ENCODE assay signal across 14 cellular contexts in the genomic region with DNA sequence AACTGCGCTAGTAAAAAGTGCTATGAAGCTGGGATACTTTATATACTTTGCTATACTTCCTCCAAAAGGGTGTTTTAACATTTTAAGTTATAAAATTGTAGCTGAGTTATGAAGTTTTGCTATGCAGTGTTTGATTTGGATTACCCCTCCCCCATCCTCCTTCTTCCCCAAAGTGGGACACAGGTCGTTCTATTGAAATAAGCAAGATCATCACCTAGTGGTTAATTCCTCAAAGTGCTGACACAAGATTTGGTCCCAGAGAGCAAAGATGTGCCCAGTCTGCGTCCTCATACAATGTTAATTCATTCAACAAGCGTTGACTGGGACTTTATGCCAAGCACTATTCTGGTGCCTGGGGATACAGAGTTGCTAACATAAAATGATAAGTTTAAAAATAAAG.
DNase-seq lines count a peak whose midpoint lies in the region; ATAC-seq, FAIRE-seq and TF ChIP-seq lines count a peak whose summit lies in the region.
"Had no signal": no experiment of that assay in that cellular context is flagged by ENCODE, and none has a peak within 500 bp of the region (broad histone marks: within the 10 kb centered on the region; RNA-seq: fewer than 3 reads in every experiment).

No MANE protein-coding gene starts in this region.

- no peak for ATAC-seq in RWPE2 (ENCODE audit: low read depth)
- ATAC-seq in natural killer cell treated with Interleukin-12 subunit alpha and Interleukin-12 subunit beta and Interleukin-15 and Interleukin-18, amount 100 ng/mL, for 72 hours, result no peak
- no peak for ATAC-seq in GM18870 (IDR thresholded peaks at IDR 0.05; ENCODE audit: unreplicated experiment)
- ATAC-seq in activated T-cell treated with anti-CD3 and anti-CD28 coated beads, Interleukin-2, amount 50 U/mL, for 72 hours (replicated peaks in 1 of 2), result no peak

- no peak overlapping the region for H3K4me3 ChIP-seq in RWPE2 (ENCODE audit: severe bottlenecking)

- TF ChIP-seq CTCF in RWPE2 (IDR thresholded peaks at IDR 0.05; ENCODE audit: poor library complexity, severe bottlenecking), result peak; percentile 39

- CTCF ChIA-PET in activated CD4-positive, alpha-beta T cell treated with anti-CD3 and anti-CD28 coated beads, Interleukin-2, amount 10 ng/mL, durations not matched to agents 7 days and 5 days (lab: Charles Lee), result no interaction called here

- no peak for TF ChIP-seq POLR2A in H54 (IDR thresholded peaks at IDR 0.05; ENCODE audit: low read depth, low read length)

- no peaks in the 10 kb centered on the region for H3K36me3 ChIP-seq in RWPE2 (ENCODE audit: low read depth)

- no peaks in the 10 kb centered on the region for H3K9me3 ChIP-seq in RWPE2 (ENCODE audit: severe bottlenecking)

- peak; percentile 83 for FAIRE-seq in H54 (lab: Jason Lieb, UNC)

- peaks cover 10% of the 10 kb centered on the region for H3K27me3 ChIP-seq in RWPE2 (ENCODE audit: insufficient read depth, poor library complexity, severe bottlenecking)

- no peak overlapping the region for H3K27ac Mint-ChIP-seq in activated CD4-positive, alpha-beta T cell treated with anti-CD3 and anti-CD28 coated beads, Interleukin-2, amount 10 ng/mL, durations not matched to agents 7 days and 5 days
- H3K27ac Mint-ChIP-seq in natural killer cell treated with Interleukin-12 subunit alpha and Interleukin-12 subunit beta and Interleukin-15 and Interleukin-18, amount 100 ng/mL, for 72 hours, result no peak overlapping the region
- H3K27ac Mint-ChIP-seq in activated T-cell treated with anti-CD3 and anti-CD28 coated beads, Interleukin-2, amount 50 U/mL, for 72 hours, result no peak overlapping the region
- H3K27ac Mint-ChIP-seq: activated naive CD4-positive, alpha-beta T cell treated with anti-CD3 and anti-CD28 coated beads, Interleukin-2, amount 50 U/mL, for 24 hours; immature natural killer cell had no signal

- H3K36me3 Mint-ChIP-seq in activated CD4-positive, alpha-beta T cell treated with anti-CD3 and anti-CD28 coated beads, Interleukin-2, amount 10 ng/mL, durations not matched to agents 7 days and 5 days (ENCODE audit: low read depth), result no peaks in the 10 kb centered on the region
- H3K36me3 Mint-ChIP-seq in natural killer cell treated with Interleukin-12 subunit alpha and Interleukin-12 subunit beta and Interleukin-15 and Interleukin-18, amount 100 ng/mL, for 72 hours, result no peaks in the 10 kb centered on the region
- H3K36me3 Mint-ChIP-seq in activated T-cell treated with anti-CD3 and anti-CD28 coated beads, Interleukin-2, amount 50 U/mL, for 72 hours (ENCODE audit: insufficient read depth in 2 of 2), result no peaks in the 10 kb centered on the region
- H3K36me3 Mint-ChIP-seq: activated naive CD4-positive, alpha-beta T cell treated with anti-CD3 and anti-CD28 coated beads, Interleukin-2, amount 50 U/mL, for 24 hours; immature natural killer cell had no signal

- POLR2A ChIA-PET in activated CD4-positive, alpha-beta T cell treated with anti-CD3 and anti-CD28 coated beads, Interleukin-2, amount 10 ng/mL, durations not matched to agents 7 days and 5 days (lab: Charles Lee), result no interaction called here

- H3K9me3 Mint-ChIP-seq in activated CD4-positive, alpha-beta T cell treated with anti-CD3 and anti-CD28 coated beads, Interleukin-2, amount 10 ng/mL, durations not matched to agents 7 days and 5 days, result no peaks in the 10 kb centered on the region
- no peaks in the 10 kb centered on the region for H3K9me3 Mint-ChIP-seq in natural killer cell treated with Interleukin-12 subunit alpha and Interleukin-12 subunit beta and Interleukin-15 and Interleukin-18, amount 100 ng/mL, for 72 hours
- no peaks in the 10 kb centered on the region for H3K9me3 Mint-ChIP-seq in activated T-cell treated with anti-CD3 and anti-CD28 coated beads, Interleukin-2, amount 50 U/mL, for 72 hours

- H3K27me3 Mint-ChIP-seq in activated CD4-positive, alpha-beta T cell treated with anti-CD3 and anti-CD28 coated beads, Interleukin-2, amount 10 ng/mL, durations not matched to agents 7 days and 5 days, result peaks cover 9% of the 10 kb centered on the region
- peaks cover 4 to 11% of the 10 kb centered on the region in 2 donors for H3K27me3 Mint-ChIP-seq in natural killer cell treated with Interleukin-12 subunit alpha and Interleukin-12 subunit beta and Interleukin-15 and Interleukin-18, amount 100 ng/mL, for 72 hours
- no peaks in the 10 kb centered on the region for H3K27me3 Mint-ChIP-seq in activated T-cell treated with anti-CD3 and anti-CD28 coated beads, Interleukin-2, amount 50 U/mL, for 72 hours (ENCODE audit: low read depth)
- H3K27me3 Mint-ChIP-seq: activated naive CD4-positive, alpha-beta T cell treated with anti-CD3 and anti-CD28 coated beads, Interleukin-2, amount 50 U/mL, for 24 hours had no signal

- H3K4me1 ChIP-seq in RWPE2 (ENCODE audit: insufficient read depth, poor library complexity, severe bottlenecking), result no peaks in the 10 kb centered on the region

- H3K27ac ChIP-seq in RWPE2 (ENCODE audit: poor library complexity, severe bottlenecking), result no peak overlapping the region

- H3K4me1 Mint-ChIP-seq in activated CD4-positive, alpha-beta T cell treated with anti-CD3 and anti-CD28 coated beads, Interleukin-2, amount 10 ng/mL, durations not matched to agents 7 days and 5 days, result no peaks in the 10 kb centered on the region
- H3K4me1 Mint-ChIP-seq in natural killer cell treated with Interleukin-12 subunit alpha and Interleukin-12 subunit beta and Interleukin-15 and Interleukin-18, amount 100 ng/mL, for 72 hours (ENCODE audit: low read depth in 2 of 2), result no peaks in the 10 kb centered on the region
- no peaks in the 10 kb centered on the region for H3K4me1 Mint-ChIP-seq in activated T-cell treated with anti-CD3 and anti-CD28 coated beads, Interleukin-2, amount 50 U/mL, for 72 hours (ENCODE audit: low read depth)
- H3K4me1 Mint-ChIP-seq: activated naive CD4-positive, alpha-beta T cell treated with anti-CD3 and anti-CD28 coated beads, Interleukin-2, amount 50 U/mL, for 24 hours; immature natural killer cell had no signal

- DNase-seq in AG08395 (ENCODE audit: low spot score), result peak; percentile 25
- DNase-seq in H54 (ENCODE audit: insufficient read length, low spot score), result no peak
- no peak for DNase-seq in RWPE2 (ENCODE audit: low spot score)
- DNase-seq in iPS DF 4.7 (ENCODE audit: extremely low read depth, low spot score), result peak; percentile 7
- no peak for DNase-seq in activated CD4-positive, alpha-beta T cell treated with anti-CD3 and anti-CD28 coated beads, Interleukin-2, amount 10 ng/mL, durations not matched to agents 7 days and 5 days
- no peak for DNase-seq in natural killer cell treated with Interleukin-12 subunit alpha and Interleukin-12 subunit beta and Interleukin-15 and Interleukin-18, amount 100 ng/mL, for 72 hours (ENCODE audit: low spot score)
- no peak for DNase-seq in activated T-cell treated with anti-CD3 and anti-CD28 coated beads, Interleukin-2, amount 50 U/mL, for 72 hours
- DNase-seq: DMS153, immature natural killer cell, NCI-H2029, nucleus accumbens, SHP77 had no signal

- no peak overlapping the region for H3K4me3 Mint-ChIP-seq in activated CD4-positive, alpha-beta T cell treated with anti-CD3 and anti-CD28 coated beads, Interleukin-2, amount 10 ng/mL, durations not matched to agents 7 days and 5 days
- H3K4me3 Mint-ChIP-seq in natural killer cell treated with Interleukin-12 subunit alpha and Interleukin-12 subunit beta and Interleukin-15 and Interleukin-18, amount 100 ng/mL, for 72 hours, result no peak overlapping the region
- H3K4me3 Mint-ChIP-seq in activated T-cell treated with anti-CD3 and anti-CD28 coated beads, Interleukin-2, amount 50 U/mL, for 72 hours, result no peak overlapping the region
- H3K4me3 Mint-ChIP-seq: activated naive CD4-positive, alpha-beta T cell treated with anti-CD3 and anti-CD28 coated beads, Interleukin-2, amount 50 U/mL, for 24 hours; immature natural killer cell had no signal

Comparison
In these comparisons a context has a peak if more than half of its experiments do, and no peak if none do; other contexts are left out.
1. DNase-seq: peak in AG08395 (single experiment) and iPS DF 4.7 (single experiment); none in H54 (single experiment), RWPE2 (single experiment), activated CD4-positive, alpha-beta T cell treated with anti-CD3 and anti-CD28 coated beads, Interleukin-2, amount 10 ng/mL, durations not matched to agents 7 days and 5 days (single experiment), natural killer cell treated with Interleukin-12 subunit alpha and Interleukin-12 subunit beta and Interleukin-15 and Interleukin-18, amount 100 ng/mL, for 72 hours (single experiment) and activated T-cell treated with anti-CD3 and anti-CD28 coated beads, Interleukin-2, amount 50 U/mL, for 72 hours (0 of 2).